Comparison of ENCODE assay signal across 2 cellular contexts in the genomic region with DNA sequence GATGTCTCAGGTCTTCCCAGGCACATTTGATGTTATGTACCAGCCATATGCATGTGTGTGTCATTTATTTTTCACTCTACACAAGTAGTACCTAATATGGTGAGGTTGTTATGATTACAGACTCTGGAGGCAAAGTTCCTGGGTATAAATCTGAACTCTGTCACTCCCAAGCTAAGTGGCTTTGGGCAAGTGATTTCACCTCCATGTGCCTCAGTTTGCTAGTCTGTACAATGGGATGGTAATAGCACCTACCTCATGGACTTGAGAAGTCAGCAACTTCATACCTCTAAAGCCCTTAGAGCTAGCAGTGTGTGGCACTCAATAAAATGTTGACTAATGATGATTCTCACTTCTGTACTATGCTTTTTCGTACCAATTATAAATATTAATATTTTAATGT.
TF ChIP-seq lines count a peak whose summit lies in the region.

No MANE protein-coding gene starts in this region.

TF ChIP-seq in A549, 52 proteins besides CTCF, POLR2A, EP300 and RAD21:
- TF ChIP-seq ESRRA (IDR thresholded peaks at IDR 0.05; ENCODE audit: borderline replicate concordance, low read length) = no peak
- no peak for TF ChIP-seq CBX8 (IDR thresholded peaks at IDR 0.05)
- no peak for TF ChIP-seq HOXA7 (CRISPR knock-in tag; IDR thresholded peaks at IDR 0.05)
- TF ChIP-seq, protein P1, sequence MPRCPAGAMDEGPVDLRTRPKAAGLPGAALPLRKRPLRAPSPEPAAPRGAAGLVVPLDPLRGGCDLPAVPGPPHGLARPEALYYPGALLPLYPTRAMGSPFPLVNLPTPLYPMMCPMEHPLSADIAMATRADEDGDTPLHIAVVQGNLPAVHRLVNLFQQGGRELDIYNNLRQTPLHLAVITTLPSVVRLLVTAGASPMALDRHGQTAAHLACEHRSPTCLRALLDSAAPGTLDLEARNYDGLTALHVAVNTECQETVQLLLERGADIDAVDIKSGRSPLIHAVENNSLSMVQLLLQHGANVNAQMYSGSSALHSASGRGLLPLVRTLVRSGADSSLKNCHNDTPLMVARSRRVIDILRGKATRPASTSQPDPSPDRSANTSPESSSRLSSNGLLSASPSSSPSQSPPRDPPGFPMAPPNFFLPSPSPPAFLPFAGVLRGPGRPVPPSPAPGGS (IDR thresholded peaks at IDR 0.05) = no peak

TF ChIP-seq in K562, 482 proteins besides CTCF, POLR2A, EP300 and RAD21:
- TF ChIP-seq, protein P2, sequence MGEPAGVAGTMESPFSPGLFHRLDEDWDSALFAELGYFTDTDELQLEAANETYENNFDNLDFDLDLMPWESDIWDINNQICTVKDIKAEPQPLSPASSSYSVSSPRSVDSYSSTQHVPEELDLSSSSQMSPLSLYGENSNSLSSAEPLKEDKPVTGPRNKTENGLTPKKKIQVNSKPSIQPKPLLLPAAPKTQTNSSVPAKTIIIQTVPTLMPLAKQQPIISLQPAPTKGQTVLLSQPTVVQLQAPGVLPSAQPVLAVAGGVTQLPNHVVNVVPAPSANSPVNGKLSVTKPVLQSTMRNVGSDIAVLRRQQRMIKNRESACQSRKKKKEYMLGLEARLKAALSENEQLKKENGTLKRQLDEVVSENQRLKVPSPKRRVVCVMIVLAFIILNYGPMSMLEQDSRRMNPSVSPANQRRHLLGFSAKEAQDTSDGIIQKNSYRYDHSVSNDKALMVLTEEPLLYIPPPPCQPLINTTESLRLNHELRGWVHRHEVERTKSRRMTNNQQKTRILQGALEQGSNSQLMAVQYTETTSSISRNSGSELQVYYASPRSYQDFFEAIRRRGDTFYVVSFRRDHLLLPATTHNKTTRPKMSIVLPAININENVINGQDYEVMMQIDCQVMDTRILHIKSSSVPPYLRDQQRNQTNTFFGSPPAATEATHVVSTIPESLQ (CRISPR knock-in tag; IDR thresholded peaks at IDR 0.05) = no peak
- peak; percentile 51; the same call in 1 of the 2 replicates for TF ChIP-seq CBX1 (IDR thresholded peaks at IDR 0.05; ENCODE audit: low read depth)
- TF ChIP-seq ZNF24 (IDR thresholded peaks at IDR 0.05) = no peak
- peak; percentile 74 for TF ChIP-seq HDAC2 (IDR thresholded peaks at IDR 0.05)
- TF ChIP-seq, protein P3, sequence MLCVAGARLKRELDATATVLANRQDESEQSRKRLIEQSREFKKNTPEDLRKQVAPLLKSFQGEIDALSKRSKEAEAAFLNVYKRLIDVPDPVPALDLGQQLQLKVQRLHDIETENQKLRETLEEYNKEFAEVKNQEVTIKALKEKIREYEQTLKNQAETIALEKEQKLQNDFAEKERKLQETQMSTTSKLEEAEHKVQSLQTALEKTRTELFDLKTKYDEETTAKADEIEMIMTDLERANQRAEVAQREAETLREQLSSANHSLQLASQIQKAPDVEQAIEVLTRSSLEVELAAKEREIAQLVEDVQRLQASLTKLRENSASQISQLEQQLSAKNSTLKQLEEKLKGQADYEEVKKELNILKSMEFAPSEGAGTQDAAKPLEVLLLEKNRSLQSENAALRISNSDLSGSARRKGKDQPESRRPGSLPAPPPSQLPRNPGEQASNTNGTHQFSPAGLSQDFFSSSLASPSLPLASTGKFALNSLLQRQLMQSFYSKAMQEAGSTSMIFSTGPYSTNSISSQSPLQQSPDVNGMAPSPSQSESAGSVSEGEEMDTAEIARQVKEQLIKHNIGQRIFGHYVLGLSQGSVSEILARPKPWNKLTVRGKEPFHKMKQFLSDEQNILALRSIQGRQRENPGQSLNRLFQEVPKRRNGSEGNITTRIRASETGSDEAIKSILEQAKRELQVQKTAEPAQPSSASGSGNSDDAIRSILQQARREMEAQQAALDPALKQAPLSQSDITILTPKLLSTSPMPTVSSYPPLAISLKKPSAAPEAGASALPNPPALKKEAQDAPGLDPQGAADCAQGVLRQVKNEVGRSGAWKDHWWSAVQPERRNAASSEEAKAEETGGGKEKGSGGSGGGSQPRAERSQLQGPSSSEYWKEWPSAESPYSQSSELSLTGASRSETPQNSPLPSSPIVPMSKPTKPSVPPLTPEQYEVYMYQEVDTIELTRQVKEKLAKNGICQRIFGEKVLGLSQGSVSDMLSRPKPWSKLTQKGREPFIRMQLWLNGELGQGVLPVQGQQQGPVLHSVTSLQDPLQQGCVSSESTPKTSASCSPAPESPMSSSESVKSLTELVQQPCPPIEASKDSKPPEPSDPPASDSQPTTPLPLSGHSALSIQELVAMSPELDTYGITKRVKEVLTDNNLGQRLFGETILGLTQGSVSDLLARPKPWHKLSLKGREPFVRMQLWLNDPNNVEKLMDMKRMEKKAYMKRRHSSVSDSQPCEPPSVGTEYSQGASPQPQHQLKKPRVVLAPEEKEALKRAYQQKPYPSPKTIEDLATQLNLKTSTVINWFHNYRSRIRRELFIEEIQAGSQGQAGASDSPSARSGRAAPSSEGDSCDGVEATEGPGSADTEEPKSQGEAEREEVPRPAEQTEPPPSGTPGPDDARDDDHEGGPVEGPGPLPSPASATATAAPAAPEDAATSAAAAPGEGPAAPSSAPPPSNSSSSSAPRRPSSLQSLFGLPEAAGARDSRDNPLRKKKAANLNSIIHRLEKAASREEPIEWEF (CRISPR knock-in tag; IDR thresholded peaks at IDR 0.05) = no peak
- peak; percentile 79 for TF ChIP-seq ADNP (tag; IDR thresholded peaks at IDR 0.05)
- TF ChIP-seq CXXC5 (CRISPR knock-in tag; IDR thresholded peaks at IDR 0.05) = no peak
- TF ChIP-seq SMARCA5 (IDR thresholded peaks at IDR 0.05) = peak; percentile 46; the same call in 1 of the 2 replicates
- TF ChIP-seq HDAC1 (IDR thresholded peaks at IDR 0.05) = peak in 1 of 2 experiments; percentile 25; a peak in 1 of 4 replicates
- TF ChIP-seq BCOR (IDR thresholded peaks at IDR 0.05) = peak; percentile 96
- TF ChIP-seq RCOR1 (IDR thresholded peaks at IDR 0.05; ENCODE audit: borderline replicate concordance in 1 of 2, low read depth in 2 of 2, low read length in 2 of 2) = peak in 1 of 2 experiments; percentile 72; a peak in 1 of 4 replicates
- TF ChIP-seq CHD4 (IDR thresholded peaks at IDR 0.05; ENCODE audit: insufficient read depth, insufficient replicate concordance, low read depth, low read length, poor library complexity, severe bottlenecking) = peak; percentile 56
- TF ChIP-seq RBM25 (IDR thresholded peaks at IDR 0.05; ENCODE audit: low read depth, low read length, severe bottlenecking) = peak; percentile 98
- no peak for TF ChIP-seq KHSRP (IDR thresholded peaks at IDR 0.05)
- TF ChIP-seq KDM1A (IDR thresholded peaks at IDR 0.05) = peak; percentile 75 to 80
- no peak for TF ChIP-seq DIDO1 (tag; IDR thresholded peaks at IDR 0.05; ENCODE audit: low read depth)
- no peak for TF ChIP-seq STAG1 (CRISPR knock-in tag; IDR thresholded peaks at IDR 0.05; ENCODE audit: borderline replicate concordance)
